ENCODE assay signal across 1 cellular context in genomic region chr6:31907158-31907813, GRCh38.
TF ChIP-seq lines count a peak whose summit lies in the region.

No MANE protein-coding gene starts in this region.

TF ChIP-seq in IMR-90, 13 proteins besides CTCF, POLR2A, EP300 and RAD21:
- TF ChIP-seq ELK1 (IDR thresholded peaks at IDR 0.05; ENCODE audit: borderline replicate concordance, low read depth, low read length), result no peak
- TF ChIP-seq CEBPB (IDR thresholded peaks at IDR 0.05; ENCODE audit: low read depth, low read length), result peak; percentile 93
